In the genomic region with DNA sequence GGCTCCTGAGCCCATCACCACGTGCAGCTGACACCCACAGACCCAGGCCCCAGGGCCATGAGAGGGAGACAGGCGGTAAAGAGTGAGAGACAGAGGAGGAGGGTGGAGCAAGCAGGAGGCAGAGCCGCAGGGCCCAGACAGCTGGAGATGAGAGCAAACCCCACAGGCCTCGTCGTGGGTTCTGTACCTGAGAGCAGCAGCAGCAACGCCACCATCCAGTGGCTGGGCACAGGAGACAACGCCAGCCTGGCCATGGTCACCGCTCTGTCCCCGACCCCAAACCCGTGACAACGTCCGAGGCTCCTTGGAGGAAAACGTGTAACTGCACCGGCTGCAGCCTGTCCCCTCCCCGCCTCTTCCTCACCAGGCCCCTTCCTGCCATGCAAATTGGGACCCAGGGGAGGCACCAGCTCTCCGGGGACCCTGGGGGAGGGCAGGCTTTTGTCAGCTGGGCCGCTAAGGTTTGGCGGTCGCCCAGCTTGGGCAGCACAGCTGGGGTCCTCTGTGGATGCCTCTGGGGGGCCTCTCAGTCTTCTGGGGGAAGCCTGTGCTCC, we compare ENCODE assay signal across 9 cellular contexts. TPM values are rescaled to one million over a fixed set of nuclear protein-coding genes. Genes with fewer than 3 reads are reported as not detected.
DNase-seq lines count a peak whose midpoint lies in the region; ATAC-seq, FAIRE-seq and TF ChIP-seq lines count a peak whose summit lies in the region.
"Had no signal": no experiment of that assay in that cellular context is flagged by ENCODE, and none has a peak within 500 bp of the region (broad histone marks: within the 10 kb centered on the region; RNA-seq: fewer than 3 reads in every experiment).

A gene (minus strand): TSS at position 324 of the 554 bp plus-strand sequence. CDS start 70 bp downstream, at position 254.

- DNase-seq in GM12892 (ENCODE audit: insufficient read length) = peak; percentile 98
- DNase-seq in NT2/D1 (ENCODE audit: low read depth, low spot score) = no peak
- no peak for DNase-seq in effector memory CD4-positive, alpha-beta T cell
- DNase-seq in stimulated activated naive B cell treated with anti-CD40 and anti-IgM and Interleukin-4, amounts not matched to agents 10 μg/mL and 1 μg/mL and 100 μg/mL, for 72 hours = peak; percentile 88
- no peak for DNase-seq in Ammon's horn (ENCODE audit: low spot score)
- no peak for DNase-seq in dorsolateral prefrontal cortex
- DNase-seq in effector CD4-positive, alpha-beta T cell = no peak

- H3K27ac ChIP-seq in effector memory CD4-positive, alpha-beta T cell (ENCODE audit: insufficient read depth, low read length, poor library complexity, severe bottlenecking) = peak within 1 kb of the TSS; percentile 52
- no peak within 1 kb of the TSS for H3K27ac ChIP-seq in dorsolateral prefrontal cortex
- H3K27ac ChIP-seq: epithelial cell of prostate had no signal

- H3K4me3 ChIP-seq in NT2/D1 (ENCODE audit: insufficient read length, low read depth) = no peak within 1 kb of the TSS
- H3K4me3 ChIP-seq in effector memory CD4-positive, alpha-beta T cell (ENCODE audit: insufficient read depth, low read depth, low read length, poor library complexity, severe bottlenecking) = peak within 1 kb of the TSS; percentile 74
- peak within 1 kb of the TSS in 1 of 59 donors; percentile 3 for H3K4me3 ChIP-seq in dorsolateral prefrontal cortex

- peaks cover 57 to 83% of the 10 kb centered on the region in 2 donors for H3K4me1 Mint-ChIP-seq in stimulated activated naive B cell treated with anti-CD40 and anti-IgM and Interleukin-4, amounts not matched to agents 10 μg/mL and 1 μg/mL and 100 μg/mL, for 72 hours

- no peak for TF ChIP-seq CTCF in dorsolateral prefrontal cortex (IDR thresholded peaks at IDR 0.05 in 54 of 56, conservative IDR thresholded peaks at IDR 0.05 in 2 of 56; ENCODE audit: low read depth in 1 of 56, partially characterized antibody in 56 of 56)

- peak within 1 kb of the TSS; percentile 98 for H3K27ac Mint-ChIP-seq in stimulated activated naive B cell treated with anti-CD40 and anti-IgM and Interleukin-4, amounts not matched to agents 10 μg/mL and 1 μg/mL and 100 μg/mL, for 72 hours

- peaks cover 16% of the 10 kb centered on the region for H3K4me1 ChIP-seq in NT2/D1 (ENCODE audit: insufficient read depth, insufficient read length)
- peaks cover 18% of the 10 kb centered on the region for H3K4me1 ChIP-seq in effector memory CD4-positive, alpha-beta T cell (ENCODE audit: control insufficient read depth, insufficient read depth, low read length, poor library complexity, severe bottlenecking)

- peaks cover 43 to 44% of the 10 kb centered on the region in 2 donors for H3K36me3 Mint-ChIP-seq in stimulated activated naive B cell treated with anti-CD40 and anti-IgM and Interleukin-4, amounts not matched to agents 10 μg/mL and 1 μg/mL and 100 μg/mL, for 72 hours

- TF ChIP-seq POLR2A in GM12892 (IDR thresholded peaks at IDR 0.05; ENCODE audit: low read depth, low read length) = peak; percentile 82

- peak; percentile 97 for FAIRE-seq in GM12892 (lab: Jason Lieb, UNC)

- H3K9me3 ChIP-seq in NT2/D1 (ENCODE audit: insufficient read depth, low read length) = no peaks in the 10 kb centered on the region
- no peaks in the 10 kb centered on the region for H3K9me3 ChIP-seq in effector memory CD4-positive, alpha-beta T cell (ENCODE audit: control insufficient read depth, low read length)

- intact Hi-C loops in dorsolateral prefrontal cortex (cut with DNase I) = no loop called here

- no peaks in the 10 kb centered on the region for H3K27me3 Mint-ChIP-seq in stimulated activated naive B cell treated with anti-CD40 and anti-IgM and Interleukin-4, amounts not matched to agents 10 μg/mL and 1 μg/mL and 100 μg/mL, for 72 hours

- ATAC-seq in GM21737 (IDR thresholded peaks at IDR 0.05; ENCODE audit: unreplicated experiment) = peak; percentile 75
- peak; percentile 86 for ATAC-seq in stimulated activated naive B cell treated with anti-CD40 and anti-IgM and Interleukin-4, amounts not matched to agents 10 μg/mL and 1 μg/mL and 100 μg/mL, for 72 hours (replicated peaks)

- peak within 1 kb of the TSS; percentile 99 for H3K4me3 Mint-ChIP-seq in stimulated activated naive B cell treated with anti-CD40 and anti-IgM and Interleukin-4, amounts not matched to agents 10 μg/mL and 1 μg/mL and 100 μg/mL, for 72 hours

- H3K9me3 Mint-ChIP-seq in stimulated activated naive B cell treated with anti-CD40 and anti-IgM and Interleukin-4, amounts not matched to agents 10 μg/mL and 1 μg/mL and 100 μg/mL, for 72 hours = peaks cover 0 to 4% of the 10 kb centered on the region in 2 donors

- peak within 1 kb of the TSS; percentile 39 for H3K9ac ChIP-seq in NT2/D1 (ENCODE audit: insufficient read length, low read depth)

- no peaks in the 10 kb centered on the region for H3K36me3 ChIP-seq in NT2/D1 (ENCODE audit: insufficient read depth, insufficient read length, low read length)
- H3K36me3 ChIP-seq in effector memory CD4-positive, alpha-beta T cell (ENCODE audit: control insufficient read depth, insufficient read depth, low read length) = peaks cover 18% of the 10 kb centered on the region

- H3K27me3 ChIP-seq in NT2/D1 (ENCODE audit: insufficient read depth, insufficient read length) (no peaks in the 10 kb centered on the region), dorsolateral prefrontal cortex (peaks cover 0 to 3% (median 0%) of the 10 kb centered on the region in 45 donors)
- H3K27me3 ChIP-seq in effector memory CD4-positive, alpha-beta T cell (replicated peaks; ENCODE audit: control insufficient read depth, insufficient read depth, low read length, poor library complexity, severe bottlenecking) = no peaks in the 10 kb centered on the region

RNA-seq across cellular contexts. Expression of the gene that starts here (rescaled TPM):
- 60.2 TPM for polyA plus RNA-seq in GM12892 (2012; ENCODE audit: missing spikeins)
- total RNA-seq in dorsolateral prefrontal cortex = 1 to 10 TPM in 21 of 120 experiments, under 1 TPM in 43, not detected in 56; 0.36 to 2.3 (median 0.78) TPM

Comparison
In these comparisons a context has a peak if more than half of its experiments do, and no peak if none do; other contexts are left out.
1. DNase-seq: peak in GM12892 (single experiment) and stimulated activated naive B cell treated with anti-CD40 and anti-IgM and Interleukin-4, amounts not matched to agents 10 μg/mL and 1 μg/mL and 100 μg/mL, for 72 hours (single experiment); none in NT2/D1 (single experiment), effector memory CD4-positive, alpha-beta T cell (0 of 3), Ammon's horn (single experiment), dorsolateral prefrontal cortex (0 of 10) and effector CD4-positive, alpha-beta T cell (single experiment).